In the genomic region with DNA sequence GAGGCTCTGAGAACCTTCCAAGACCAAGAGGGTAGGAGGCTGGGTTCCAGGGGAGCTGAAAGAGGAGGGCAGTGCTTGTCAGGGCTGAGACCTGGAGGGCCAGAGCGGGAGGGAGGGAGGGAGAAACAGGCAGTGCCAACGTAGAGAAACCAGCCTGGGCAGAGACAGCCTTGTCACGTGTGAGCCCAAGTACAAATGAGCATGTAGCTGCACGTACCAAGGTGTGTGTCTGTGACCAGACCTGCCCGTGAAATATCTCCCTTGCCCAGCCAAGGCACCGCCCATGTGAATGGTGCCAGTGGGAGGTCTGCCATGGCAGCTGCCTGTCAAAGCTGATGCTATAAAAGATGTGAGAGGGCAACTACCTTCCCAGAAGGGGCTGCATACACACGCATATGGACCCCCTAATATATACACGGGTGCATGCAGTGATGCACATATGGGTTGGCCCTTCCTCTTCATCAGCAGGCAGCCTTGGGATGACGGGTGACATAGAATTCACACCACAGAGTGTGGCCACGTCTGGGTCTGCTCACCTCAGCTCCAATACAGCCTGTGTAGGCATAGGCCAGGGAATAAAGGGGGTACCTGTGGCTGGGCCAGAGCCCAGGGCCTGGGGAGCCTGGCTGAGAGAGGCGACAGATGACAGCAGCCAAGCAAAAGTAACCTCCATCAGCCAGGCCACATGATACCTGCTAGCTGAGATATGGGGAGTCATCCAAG, we compare ENCODE assay signal across 21 cellular contexts. TPM values are rescaled to one million over a fixed set of nuclear protein-coding genes. Genes with fewer than 3 reads are reported as not detected.
DNase-seq lines count a peak whose midpoint lies in the region; ATAC-seq and TF ChIP-seq lines count a peak whose summit lies in the region.
"Had no signal": no experiment of that assay in that cellular context is flagged by ENCODE, and none has a peak within 500 bp of the region (broad histone marks: within the 10 kb centered on the region; RNA-seq: fewer than 3 reads in every experiment).

No MANE protein-coding gene starts in this region.

- H3K4me1 ChIP-seq in suprapubic skin, result peaks cover 62% of the 10 kb centered on the region

- H3K27ac ChIP-seq in suprapubic skin, result peak overlapping the region; percentile 71
- H3K27ac ChIP-seq: esophagus muscularis mucosa, right lobe of liver had no signal

- in situ Hi-C loops in T47D (cut with HindIII; ENCODE audit: low pct_unique_long_range_greater_than_20kb, low sequenced_read_pairs), result no loop called here

- TF ChIP-seq CTCF in lower leg skin (IDR thresholded peaks at IDR 0.05) (no peak), suprapubic skin (IDR thresholded peaks at IDR 0.05) (no peak)

- H3K36me3 ChIP-seq in suprapubic skin, result peaks cover 9% of the 10 kb centered on the region
- H3K36me3 ChIP-seq: right lobe of liver had no signal

- TF ChIP-seq POLR2A in lower leg skin (IDR thresholded peaks at IDR 0.05) (no peak), suprapubic skin (IDR thresholded peaks at IDR 0.05) (no peak)

- no peaks in the 10 kb centered on the region for H3K9me3 ChIP-seq in suprapubic skin
- H3K9me3 ChIP-seq: esophagus muscularis mucosa, right lobe of liver had no signal

- H3K4me3 ChIP-seq in lower leg skin (ENCODE audit: low read depth, poor library complexity, severe bottlenecking) (no peak overlapping the region), suprapubic skin (no peak overlapping the region)
- H3K4me3 ChIP-seq: esophagus muscularis mucosa, right lobe of liver had no signal

- DNase-seq in DMS 273 (lab: John Stamatoyannopoulos, UW; ENCODE audit: unreplicated experiment) (peak; percentile 24), DMS 273 treated with DMSO at 0.1 percent for 48 hours (lab: John Stamatoyannopoulos, UW) (no peak), T47D (ENCODE audit: low read depth in 1 of 2, low spot score in 1 of 2) (peak; percentile 55 to 94), lower leg skin (ENCODE audit: low spot score in 2 of 2) (peak; percentile 86 to 93), suprapubic skin (ENCODE audit: low spot score in 2 of 2) (no peak)
- DNase-seq in stimulated activated naive CD4-positive, alpha-beta T cell treated with Interleukin-2 at 50 U/mL for 16 hours (lab: John Stamatoyannopoulos, UW), result no peak
- DNase-seq: 8988T; activated CD4-positive, alpha-beta T cell treated with anti-CD3 and anti-CD28 coated beads, Interleukin-2, amount 50 U/mL, for 1 hour; activated T-cell treated with anti-CD3 and anti-CD28 coated beads, Interleukin-2, amount 50 U/mL, for 1 hour; dermis blood vessel endothelial cell; glutamatergic neuron; midbrain; MM.1S; NCI-H1930; NCI-H526; occipital lobe had no signal

- WGBS in lower leg skin, 2 donors, result 29 to 53% methylated on average over 11 of the region's 11 CpGs
- 66% methylated on average over 11 of the region's 11 CpGs for WGBS in suprapubic skin

- H3K27me3 ChIP-seq in suprapubic skin, result no peaks in the 10 kb centered on the region
- H3K27me3 ChIP-seq: esophagus muscularis mucosa, right lobe of liver had no signal

- ATAC-seq in GM19035 (IDR thresholded peaks at IDR 0.05; ENCODE audit: unreplicated experiment) (no peak), HG03097 (IDR thresholded peaks at IDR 0.05; ENCODE audit: low FRiP score, unreplicated experiment) (no peak)
- ATAC-seq: activated naive CD4-positive, alpha-beta T cell treated with anti-CD3 and anti-CD28 coated beads, Interleukin-2, amount 50 U/mL, for 72 hours; right lobe of liver had no signal

- TF ChIP-seq EP300 in suprapubic skin (IDR thresholded peaks at IDR 0.05), result no peak

- intact Hi-C loops in lower leg skin (cut with DNase I; ENCODE audit: low total_unique reads), result no loop called here

RNA-seq across cellular contexts. Expression of gene CTDSPL, which starts 7.8 kb away (rescaled TPM):
- total RNA-seq in lower leg skin (10 to 100 TPM; 59.8 to 97.5 (median 94.6) TPM), suprapubic skin (100 to 1,000 TPM in 3 of 4 donors, 10 to 100 TPM in 1; 78.9 to 130 (median 111) TPM)

Comparison
In these comparisons a context has a peak if more than half of its experiments do, and no peak if none do; other contexts are left out.
1. DNase-seq: peak in DMS 273 (single experiment), T47D (2 of 2) and lower leg skin (2 of 2); none in DMS 273 treated with DMSO at 0.1 percent for 48 hours (single experiment), suprapubic skin (0 of 2) and stimulated activated naive CD4-positive, alpha-beta T cell treated with Interleukin-2 at 50 U/mL for 16 hours (single experiment).